ENCODE assay signal across 8 cellular contexts in the genomic region with DNA sequence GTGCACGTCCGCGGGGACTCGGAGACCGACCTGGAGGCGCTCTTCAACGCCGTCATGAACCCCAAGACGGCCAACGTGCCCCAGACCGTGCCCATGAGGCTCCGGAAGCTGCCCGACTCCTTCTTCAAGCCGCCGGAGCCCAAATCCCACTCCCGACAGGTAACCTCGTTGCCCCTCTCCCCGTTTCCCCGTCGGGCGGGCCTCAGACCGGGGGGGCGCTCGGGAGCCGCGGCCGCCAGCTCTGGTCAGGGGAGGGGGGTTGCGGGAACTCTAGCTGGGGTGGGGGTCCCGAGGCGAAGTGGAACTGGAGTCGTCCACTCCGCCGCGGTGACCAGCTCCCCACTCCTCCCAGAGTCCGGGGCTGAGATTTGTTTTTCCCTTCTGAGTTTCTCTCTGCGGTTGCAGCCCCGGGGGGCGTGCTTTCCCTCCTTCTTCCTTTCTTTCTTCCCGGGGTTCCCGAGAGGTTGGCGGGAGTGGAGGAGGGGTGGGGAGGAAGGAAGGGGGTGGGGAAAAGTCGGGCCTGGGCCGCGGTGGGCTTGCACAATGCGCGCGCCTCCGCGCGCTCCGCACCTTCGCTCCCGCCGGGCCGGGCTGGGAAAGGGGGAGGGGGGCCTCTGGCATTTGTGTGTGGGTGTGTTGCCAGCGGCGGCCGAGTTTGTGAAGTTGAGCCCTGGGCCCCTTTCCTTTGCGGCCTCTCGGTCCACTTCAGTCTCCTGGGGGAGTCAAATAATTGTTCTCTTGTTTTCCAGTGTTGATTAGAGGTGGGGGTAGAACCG. TPM values are rescaled to one million over a fixed set of nuclear protein-coding genes. Genes with fewer than 3 reads are reported as not detected.
A peak's percentile ranks its signal among the peaks of the same experiment; 100 is the strongest.
DNase-seq lines count a peak whose midpoint lies in the region; ATAC-seq and TF ChIP-seq lines count a peak whose summit lies in the region.

No MANE protein-coding gene starts in this region.

- peak; percentile 99 to 100 for DNase-seq in Caco-2
- DNase-seq in HT-29 (ENCODE audit: low spot score) = peak; percentile 60
- peak; percentile 21 for DNase-seq in globus pallidus (ENCODE audit: low spot score)
- DNase-seq in neural crest cell (ENCODE audit: low read depth, low spot score) = peak; percentile 86

- H3K4me1 Mint-ChIP-seq in Caco-2 (ENCODE audit: low read depth, unreplicated experiment) (peaks cover 27% of the 10 kb centered on the region), neural crest cell (peaks cover 50% of the 10 kb centered on the region)
- peaks cover 15% of the 10 kb centered on the region for H3K4me1 Mint-ChIP-seq in activated naive CD8-positive, alpha-beta T cell (ENCODE audit: low read depth)

- intact Hi-C loops in Caco-2 (cut with micrococcal nuclease; ENCODE audit: unreplicated experiment) = loop anchor here (1.0 to 5.0 kb wide), 10 partner anchors 9 to 1334 kb away; a partner anchor contains a TSS

- peak overlapping the region; percentile 91 for H3K4me3 Mint-ChIP-seq in Caco-2 (ENCODE audit: unreplicated experiment)
- H3K4me3 Mint-ChIP-seq in activated naive CD8-positive, alpha-beta T cell = peak overlapping the region; percentile 87
- peak overlapping the region; percentile 100 for H3K4me3 Mint-ChIP-seq in neural crest cell

- H3K4me1 ChIP-seq in Caco-2 = peaks cover 29% of the 10 kb centered on the region

- H3K36me3 Mint-ChIP-seq in Caco-2 (ENCODE audit: insufficient read depth, unreplicated experiment) (peaks cover 52% of the 10 kb centered on the region), neural crest cell (ENCODE audit: low read depth) (no peaks in the 10 kb centered on the region)
- no peaks in the 10 kb centered on the region for H3K36me3 Mint-ChIP-seq in activated naive CD8-positive, alpha-beta T cell

- CTCF ChIA-PET in Caco-2 (lab: Charles Lee) = interaction anchor here (0.7 to 0.9 kb wide), 3 partner anchors 28 to 158 kb away, joined by 3 to 9 read pairs (median 5); a partner anchor contains a TSS

- POLR2A ChIA-PET in Caco-2 (lab: Charles Lee) = interaction anchor here (0.6 to 1.2 kb wide), 4 partner anchors 79 to 190 kb away, joined by 3 to 7 read pairs (median 4); no protein-coding TSS in a partner anchor

- TSS peak; percentile 17 for BruUV-seq in Caco-2 (replicated peaks; lab: Mats Ljungman, UMichigan)

- H3K9me3 ChIP-seq in Caco-2 = no peaks in the 10 kb centered on the region

- peak in 1 of 2 experiments; percentile 63 for TF ChIP-seq CTCF in Caco-2 (IDR thresholded peaks at IDR 0.05; ENCODE audit: insufficient read depth in 1 of 2, low read depth in 1 of 2, low read length in 1 of 2, severe bottlenecking in 1 of 2, unreplicated experiment in 1 of 2)
- TF ChIP-seq CTCF in neural crest cell (conservative IDR thresholded peaks at IDR 0.05) = no peak

- H3K27ac Mint-ChIP-seq in Caco-2 (ENCODE audit: unreplicated experiment) (peak overlapping the region; percentile 98), neural crest cell (ENCODE audit: unreplicated experiment) (peak overlapping the region; percentile 99)
- no peak overlapping the region for H3K27ac Mint-ChIP-seq in activated naive CD8-positive, alpha-beta T cell

- peak overlapping the region; percentile 96 for H3K4me3 ChIP-seq in Caco-2 (ENCODE audit: low read depth, low read length)

- H3K36me3 ChIP-seq in Caco-2 (ENCODE audit: control insufficient read depth, insufficient read depth, low read length) = 0 out of 2 replicates have a peak, but pooled peaks cover 2% of the 10 kb centered on the region

- no peaks in the 10 kb centered on the region for H3K27me3 ChIP-seq in Caco-2 (replicated peaks; ENCODE audit: control insufficient read depth, insufficient read depth, low read length)

- H3K27me3 Mint-ChIP-seq in Caco-2 (ENCODE audit: insufficient read depth, unreplicated experiment) (no peaks in the 10 kb centered on the region), neural crest cell (ENCODE audit: low read depth) (peaks cover 3% of the 10 kb centered on the region)
- peaks cover 27% of the 10 kb centered on the region for H3K27me3 Mint-ChIP-seq in activated naive CD8-positive, alpha-beta T cell

- H3K9me3 Mint-ChIP-seq in Caco-2 (ENCODE audit: unreplicated experiment) = no peaks in the 10 kb centered on the region
- no peaks in the 10 kb centered on the region for H3K9me3 Mint-ChIP-seq in activated naive CD8-positive, alpha-beta T cell (ENCODE audit: low read depth)
- H3K9me3 Mint-ChIP-seq in neural crest cell = no peaks in the 10 kb centered on the region

- ATAC-seq in HG03565 (IDR thresholded peaks at IDR 0.05; ENCODE audit: unreplicated experiment) (no peak), HG03280 (IDR thresholded peaks at IDR 0.05; ENCODE audit: unreplicated experiment) (no peak), GM18858 (IDR thresholded peaks at IDR 0.05; ENCODE audit: unreplicated experiment) (no peak)

RNA-seq across cellular contexts. Expression of a gene that starts 1.0 kb away (rescaled TPM):
- total RNA-seq in Caco-2 (2022) (207 and 227 TPM in 2 replicates), neural crest cell (138 and 142 TPM in 2 replicates)
- total RNA-seq in HT-29 (2014; rRNA removed; shearing (Covaris generic)) = 112 TPM in 2 replicates

Comparison
In these comparisons a context has a peak if more than half of its experiments do, and no peak if none do; other contexts are left out.
1. DNase-seq: peak in every context shown above with its lines; median percentile 100 in Caco-2; 86 in neural crest cell; 60 in HT-29; 21 in globus pallidus.